Comparison of ENCODE assay signal across 1 cellular context in the genomic region with DNA sequence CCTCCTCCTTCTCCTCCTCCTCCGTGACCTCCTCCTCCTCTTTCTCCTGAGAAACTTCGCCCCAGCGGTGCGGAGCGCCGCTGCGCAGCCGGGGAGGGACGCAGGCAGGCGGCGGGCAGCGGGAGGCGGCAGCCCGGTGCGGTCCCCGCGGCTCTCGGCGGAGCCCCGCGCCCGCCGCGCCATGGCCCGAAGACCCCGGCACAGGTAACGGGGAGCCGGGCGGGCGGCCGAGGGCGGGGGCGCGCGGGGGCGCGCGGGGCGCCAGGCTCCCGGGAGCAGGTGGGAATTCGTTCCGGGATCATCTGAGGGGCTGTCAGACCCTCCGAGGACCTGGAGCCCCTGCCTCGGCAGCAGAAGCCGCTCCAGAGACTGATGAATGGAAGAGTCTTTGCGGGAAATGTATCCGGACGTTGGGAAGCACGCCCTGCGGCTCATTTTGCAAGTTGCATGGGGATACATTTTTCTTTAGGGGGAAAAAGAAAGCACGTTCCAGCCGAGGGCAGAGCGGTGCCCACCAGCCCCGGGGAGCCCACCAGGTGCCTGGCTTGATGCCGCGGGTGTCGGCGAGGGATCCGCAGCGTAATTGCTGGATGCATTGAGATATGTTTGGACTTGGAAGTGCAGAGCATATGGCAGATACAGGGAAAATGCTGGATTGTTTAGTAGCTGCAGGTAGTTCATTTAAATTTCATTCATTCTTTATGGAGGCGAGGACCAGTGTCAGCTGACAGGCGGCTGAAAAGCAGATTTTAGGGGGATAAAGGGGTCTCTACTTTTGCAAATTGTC.
A peak's percentile ranks its signal among the peaks of the same experiment; 100 is the strongest.
TF ChIP-seq lines count a peak whose summit lies in the region.

No MANE protein-coding gene starts in this region.

TF ChIP-seq in GM12878, 131 proteins besides CTCF, POLR2A, EP300 and RAD21 (continued from another document):
- TF ChIP-seq, protein P1, sequence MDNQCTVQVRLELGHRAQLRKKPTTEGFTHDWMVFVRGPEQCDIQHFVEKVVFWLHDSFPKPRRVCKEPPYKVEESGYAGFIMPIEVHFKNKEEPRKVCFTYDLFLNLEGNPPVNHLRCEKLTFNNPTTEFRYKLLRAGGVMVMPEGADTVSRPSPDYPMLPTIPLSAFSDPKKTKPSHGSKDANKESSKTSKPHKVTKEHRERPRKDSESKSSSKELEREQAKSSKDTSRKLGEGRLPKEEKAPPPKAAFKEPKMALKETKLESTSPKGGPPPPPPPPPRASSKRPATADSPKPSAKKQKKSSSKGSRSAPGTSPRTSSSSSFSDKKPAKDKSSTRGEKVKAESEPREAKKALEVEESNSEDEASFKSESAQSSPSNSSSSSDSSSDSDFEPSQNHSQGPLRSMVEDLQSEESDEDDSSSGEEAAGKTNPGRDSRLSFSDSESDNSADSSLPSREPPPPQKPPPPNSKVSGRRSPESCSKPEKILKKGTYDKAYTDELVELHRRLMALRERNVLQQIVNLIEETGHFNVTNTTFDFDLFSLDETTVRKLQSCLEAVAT (IDR thresholded peaks at IDR 0.05) = 0 out of 2 replicates have a peak, but pooled peaks have one; percentile 14
- TF ChIP-seq GATAD2B (conservative IDR thresholded peaks at IDR 0.05; ENCODE audit: low read depth) = 0 out of 2 replicates have a peak, but pooled peaks have one; percentile 12
- TF ChIP-seq RELA (IDR thresholded peaks at IDR 0.05; ENCODE audit: borderline replicate concordance, partially characterized antibody) = no peak
- no peak for TF ChIP-seq E2F4 (IDR thresholded peaks at IDR 0.05; ENCODE audit: low read depth, low read length)
- TF ChIP-seq TCF12 (IDR thresholded peaks at IDR 0.05; ENCODE audit: low read depth, low read length) = no peak
- TF ChIP-seq, protein P2, sequence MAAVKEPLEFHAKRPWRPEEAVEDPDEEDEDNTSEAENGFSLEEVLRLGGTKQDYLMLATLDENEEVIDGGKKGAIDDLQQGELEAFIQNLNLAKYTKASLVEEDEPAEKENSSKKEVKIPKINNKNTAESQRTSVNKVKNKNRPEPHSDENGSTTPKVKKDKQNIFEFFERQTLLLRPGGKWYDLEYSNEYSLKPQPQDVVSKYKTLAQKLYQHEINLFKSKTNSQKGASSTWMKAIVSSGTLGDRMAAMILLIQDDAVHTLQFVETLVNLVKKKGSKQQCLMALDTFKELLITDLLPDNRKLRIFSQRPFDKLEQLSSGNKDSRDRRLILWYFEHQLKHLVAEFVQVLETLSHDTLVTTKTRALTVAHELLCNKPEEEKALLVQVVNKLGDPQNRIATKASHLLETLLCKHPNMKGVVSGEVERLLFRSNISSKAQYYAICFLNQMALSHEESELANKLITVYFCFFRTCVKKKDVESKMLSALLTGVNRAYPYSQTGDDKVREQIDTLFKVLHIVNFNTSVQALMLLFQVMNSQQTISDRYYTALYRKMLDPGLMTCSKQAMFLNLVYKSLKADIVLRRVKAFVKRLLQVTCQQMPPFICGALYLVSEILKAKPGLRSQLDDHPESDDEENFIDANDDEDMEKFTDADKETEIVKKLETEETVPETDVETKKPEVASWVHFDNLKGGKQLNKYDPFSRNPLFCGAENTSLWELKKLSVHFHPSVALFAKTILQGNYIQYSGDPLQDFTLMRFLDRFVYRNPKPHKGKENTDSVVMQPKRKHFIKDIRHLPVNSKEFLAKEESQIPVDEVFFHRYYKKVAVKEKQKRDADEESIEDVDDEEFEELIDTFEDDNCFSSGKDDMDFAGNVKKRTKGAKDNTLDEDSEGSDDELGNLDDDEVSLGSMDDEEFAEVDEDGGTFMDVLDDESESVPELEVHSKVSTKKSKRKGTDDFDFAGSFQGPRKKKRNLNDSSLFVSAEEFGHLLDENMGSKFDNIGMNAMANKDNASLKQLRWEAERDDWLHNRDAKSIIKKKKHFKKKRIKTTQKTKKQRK (IDR thresholded peaks at IDR 0.05; ENCODE audit: low read depth, low read length) = no peak
- TF ChIP-seq, protein P3, sequence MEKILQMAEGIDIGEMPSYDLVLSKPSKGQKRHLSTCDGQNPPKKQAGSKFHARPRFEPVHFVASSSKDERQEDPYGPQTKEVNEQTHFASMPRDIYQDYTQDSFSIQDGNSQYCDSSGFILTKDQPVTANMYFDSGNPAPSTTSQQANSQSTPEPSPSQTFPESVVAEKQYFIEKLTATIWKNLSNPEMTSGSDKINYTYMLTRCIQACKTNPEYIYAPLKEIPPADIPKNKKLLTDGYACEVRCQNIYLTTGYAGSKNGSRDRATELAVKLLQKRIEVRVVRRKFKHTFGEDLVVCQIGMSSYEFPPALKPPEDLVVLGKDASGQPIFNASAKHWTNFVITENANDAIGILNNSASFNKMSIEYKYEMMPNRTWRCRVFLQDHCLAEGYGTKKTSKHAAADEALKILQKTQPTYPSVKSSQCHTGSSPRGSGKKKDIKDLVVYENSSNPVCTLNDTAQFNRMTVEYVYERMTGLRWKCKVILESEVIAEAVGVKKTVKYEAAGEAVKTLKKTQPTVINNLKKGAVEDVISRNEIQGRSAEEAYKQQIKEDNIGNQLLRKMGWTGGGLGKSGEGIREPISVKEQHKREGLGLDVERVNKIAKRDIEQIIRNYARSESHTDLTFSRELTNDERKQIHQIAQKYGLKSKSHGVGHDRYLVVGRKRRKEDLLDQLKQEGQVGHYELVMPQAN (conservative IDR thresholded peaks at IDR 0.05) = peak; percentile 44
